In genomic region chr19:29605653-29606419, GRCh38 we compare ENCODE assay signal across 8 cellular contexts. TPM values are rescaled to one million over a fixed set of nuclear protein-coding genes. Genes with fewer than 3 reads are reported as not detected.
DNase-seq lines count a peak whose midpoint lies in the region; ATAC-seq and TF ChIP-seq lines count a peak whose summit lies in the region.

POP4 (plus strand) TSS chr19:29606283; CDS start chr19:29606319, 36 bp downstream.

- ATAC-seq in HG03460 (IDR thresholded peaks at IDR 0.05; ENCODE audit: unreplicated experiment), result peak; percentile 77
- peak; percentile 90 for ATAC-seq in left lobe of liver

- peak within 1 kb of the TSS; percentile 92 for H3K4me3 ChIP-seq in BE2C (ENCODE audit: low read depth, low read length)

- H3K36me3 Mint-ChIP-seq in activated CD4-positive, alpha-beta T cell treated with anti-CD3 and anti-CD28 coated beads, Interleukin-2, amount 10 ng/mL, durations not matched to agents 7 days and 5 days (ENCODE audit: low read depth), result peaks cover 16% of the 10 kb centered on the region

- no peaks in the 10 kb centered on the region; the same call in 1 of the 2 replicates for H3K4me1 ChIP-seq in BE2C

- H3K36me3 ChIP-seq in BE2C, result peaks cover 2% of the 10 kb centered on the region

- CTCF ChIA-PET in activated CD4-positive, alpha-beta T cell treated with anti-CD3 and anti-CD28 coated beads, Interleukin-2, amount 10 ng/mL, durations not matched to agents 7 days and 5 days (lab: Charles Lee), result interaction anchor here (0.7 to 3.1 kb wide), 14 partner anchors 9 to 111 kb away, joined by 3 to 19 read pairs (median 6); partner anchors contain the start of gene PLEKHF1

- H3K27ac Mint-ChIP-seq in activated CD4-positive, alpha-beta T cell treated with anti-CD3 and anti-CD28 coated beads, Interleukin-2, amount 10 ng/mL, durations not matched to agents 7 days and 5 days, result peak within 1 kb of the TSS; percentile 100

- no peaks in the 10 kb centered on the region for H3K27me3 Mint-ChIP-seq in activated CD4-positive, alpha-beta T cell treated with anti-CD3 and anti-CD28 coated beads, Interleukin-2, amount 10 ng/mL, durations not matched to agents 7 days and 5 days

- H3K4me3 Mint-ChIP-seq in activated CD4-positive, alpha-beta T cell treated with anti-CD3 and anti-CD28 coated beads, Interleukin-2, amount 10 ng/mL, durations not matched to agents 7 days and 5 days, result peak within 1 kb of the TSS; percentile 100

- POLR2A ChIA-PET in activated CD4-positive, alpha-beta T cell treated with anti-CD3 and anti-CD28 coated beads, Interleukin-2, amount 10 ng/mL, durations not matched to agents 7 days and 5 days (lab: Charles Lee), result interaction anchor here (0.6 to 1.5 kb wide), 8 partner anchors 14 to 256 kb away, joined by 3 to 6 read pairs (median 4); partner anchors contain the start of gene C19orf12

- H3K27me3 ChIP-seq in BE2C, result peaks cover 3% of the 10 kb centered on the region; the same call in 1 of the 2 replicates

- DNase-seq in BE2C, result peak; percentile 97
- DNase-seq in GM19240 (ENCODE audit: insufficient read length, low spot score), result peak; percentile 99
- peak; percentile 98 for DNase-seq in NCI-H69 (lab: John Stamatoyannopoulos, UW)
- DNase-seq in activated CD4-positive, alpha-beta T cell treated with anti-CD3 and anti-CD28 coated beads, Interleukin-2, amount 10 ng/mL, durations not matched to agents 7 days and 5 days, result peak; percentile 98
- DNase-seq in dedifferentiated amniotic fluid mesenchymal stem cell (ENCODE audit: extremely low spot score), result peak; percentile 97
- DNase-seq in left lobe of liver (ENCODE audit: low spot score), result peak; percentile 98
- DNase-seq in stimulated activated CD4-positive, alpha-beta T cell treated with anti-CD3 and anti-CD28 coated beads, Interleukin-2, amount 100 ng/mL, for 4 hours (ENCODE audit: low read depth), result peak; percentile 98

- H3K4me1 Mint-ChIP-seq in activated CD4-positive, alpha-beta T cell treated with anti-CD3 and anti-CD28 coated beads, Interleukin-2, amount 10 ng/mL, durations not matched to agents 7 days and 5 days, result peaks cover 26% of the 10 kb centered on the region

- H3K9me3 Mint-ChIP-seq in activated CD4-positive, alpha-beta T cell treated with anti-CD3 and anti-CD28 coated beads, Interleukin-2, amount 10 ng/mL, durations not matched to agents 7 days and 5 days, result no peaks in the 10 kb centered on the region

- TF ChIP-seq CTCF in BE2C (IDR thresholded peaks at IDR 0.05; ENCODE audit: low read depth, low read length), result no peak

- H3K9me3 ChIP-seq in BE2C, result no peaks in the 10 kb centered on the region

RNA-seq across cellular contexts. Expression of gene POP4, which starts in this region (rescaled TPM):
- polyA plus RNA-seq in BE2C (2012; ENCODE audit: insufficient read depth, insufficient read length, low read depth), result 83.4 TPM
- 100 to 1,000 TPM in 1 of 2 experiments, 10 to 100 TPM in 1; 96.0 to 113 TPM for total RNA-seq in activated CD4-positive, alpha-beta T cell treated with anti-CD3 and anti-CD28 coated beads, Interleukin-2, amount 10 ng/mL, durations not matched to agents 7 days and 5 days
- total RNA-seq in left lobe of liver, result 35.2 TPM

Comparison
In these comparisons a context has a peak if more than half of its experiments do, and no peak if none do; other contexts are left out.
1. Peak in every context shown above with its lines: DNase-seq, ATAC-seq and H3K4me3 ChIP-seq.